In the genomic region with DNA sequence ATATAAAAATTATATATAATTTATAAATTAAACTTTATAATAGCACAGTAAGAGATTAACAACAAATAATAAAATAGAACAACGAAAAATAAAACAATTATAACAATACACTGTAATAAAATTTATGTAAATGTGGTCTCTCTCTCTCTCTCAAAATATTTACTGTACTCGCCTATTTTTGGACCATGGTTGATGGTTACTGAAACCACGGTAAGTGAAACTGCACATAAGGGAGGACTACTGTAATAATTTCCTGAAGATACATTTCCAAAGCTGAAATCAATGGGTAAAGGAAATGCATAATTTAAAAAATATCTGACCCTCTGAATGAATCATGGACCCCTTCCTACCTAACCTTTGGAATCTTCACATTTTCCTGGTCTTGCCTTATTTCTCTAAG, we compare ENCODE assay signal across 32 cellular contexts. TPM values are rescaled to one million over a fixed set of nuclear protein-coding genes. Genes with fewer than 3 reads are reported as not detected.
"Had no signal": no experiment of that assay in that cellular context is flagged by ENCODE, and none has a peak within 500 bp of the region (broad histone marks: within the 10 kb centered on the region; RNA-seq: fewer than 3 reads in every experiment).

No MANE protein-coding gene starts in this region.

- H3K27ac Mint-ChIP-seq: dendritic cell treated with granulocyte-macrophage colony-stimulating factor and Interleukin-4, amounts not matched to agents 40 ng/mL and 50 ng/mL, for 4 days; endodermal cell; mesothelial cell of epicardium; naive B cell; natural killer cell treated with Interleukin-12 subunit alpha and Interleukin-12 subunit beta and Interleukin-15 and Interleukin-18, amount 100 ng/mL, for 72 hours; stimulated activated effector memory CD8-positive, alpha-beta T cell treated with anti-CD3 and anti-CD28 coated beads, Interleukin-12 subunit alpha, Interleukin-12 subunit beta, amount 100 ng/mL, for 72 hours had no signal

- DNase-seq: colonic mucosa; effector CD8-positive, alpha-beta T cell; endodermal cell; erythroblast; esophagus squamous epithelium; foreskin melanocyte; glutamatergic neuron; heart right ventricle; hippocampal formation; mesenchymal stem cell; mucosa of descending colon; naive B cell; stimulated activated CD4-positive, alpha-beta T cell treated with anti-CD3 and anti-CD28 coated beads, Interleukin-2, amount 100 ng/mL, for 24 hours; stimulated activated CD4-positive, alpha-beta T cell treated with anti-CD3 and anti-CD28 coated beads, Interleukin-4, amount 100 ng/mL, for 24 hours; stimulated activated naive CD4-positive, alpha-beta T cell treated with Interleukin-2 at 50 U/mL for 16 hours; stomach; testis; tibial artery; upper lobe of left lung had no signal

- H3K27ac ChIP-seq: colonic mucosa, esophagus squamous epithelium, neutrophil, prostate gland, tibial artery, upper lobe of left lung had no signal

- H3K27me3 ChIP-seq: colonic mucosa, esophagus squamous epithelium, heart right ventricle, right atrium auricular region, stomach, testis, tibial artery, upper lobe of left lung had no signal

- H3K36me3 ChIP-seq: colonic mucosa, neutrophil, prostate gland, right atrium auricular region had no signal

- H3K4me3 Mint-ChIP-seq: dendritic cell treated with granulocyte-macrophage colony-stimulating factor and Interleukin-4, amounts not matched to agents 40 ng/mL and 50 ng/mL, for 4 days; endodermal cell; mesothelial cell of epicardium; naive B cell; natural killer cell treated with Interleukin-12 subunit alpha and Interleukin-12 subunit beta and Interleukin-15 and Interleukin-18, amount 100 ng/mL, for 72 hours; neural crest cell; stimulated activated effector memory CD8-positive, alpha-beta T cell treated with anti-CD3 and anti-CD28 coated beads, Interleukin-12 subunit alpha, Interleukin-12 subunit beta, amount 100 ng/mL, for 72 hours had no signal

- H3K4me3 ChIP-seq: colonic mucosa, esophagus squamous epithelium, heart right ventricle, mucosa of descending colon, prostate gland, right atrium auricular region, smooth muscle cell, stomach, testis, tibial artery, upper lobe of left lung had no signal

- H3K9me3 ChIP-seq: colonic mucosa, esophagus squamous epithelium, neutrophil, prostate gland, testis, tibial artery had no signal

- H3K4me1 Mint-ChIP-seq: mesothelial cell of epicardium; neural crest cell; stimulated activated effector memory CD8-positive, alpha-beta T cell treated with anti-CD3 and anti-CD28 coated beads, Interleukin-12 subunit alpha, Interleukin-12 subunit beta, amount 100 ng/mL, for 72 hours had no signal

- H3K36me3 Mint-ChIP-seq: stimulated activated effector memory CD8-positive, alpha-beta T cell treated with anti-CD3 and anti-CD28 coated beads, Interleukin-12 subunit alpha, Interleukin-12 subunit beta, amount 100 ng/mL, for 72 hours had no signal

- ATAC-seq: heart right ventricle; left lobe of liver; mucosa of descending colon; natural killer cell treated with Interleukin-12 subunit alpha and Interleukin-12 subunit beta and Interleukin-15 and Interleukin-18, amount 100 ng/mL, for 72 hours; sciatic nerve; stimulated activated effector memory CD8-positive, alpha-beta T cell treated with anti-CD3 and anti-CD28 coated beads, Interleukin-12 subunit alpha, Interleukin-12 subunit beta, amount 100 ng/mL, for 72 hours had no signal

- FAIRE-seq: keratinocyte, urothelium cell line had no signal

- H3K4me1 ChIP-seq: prostate gland, upper lobe of left lung had no signal

RNA-seq across cellular contexts. Expression of a gene that starts 48.9 kb away (rescaled TPM):
- total RNA-seq: natural killer cell treated with Interleukin-12 subunit alpha and Interleukin-12 subunit beta and Interleukin-15 and Interleukin-18, amount 100 ng/mL, for 72 hours had no signal
